1 cellular context compared by ENCODE assay signal in the genomic region with DNA sequence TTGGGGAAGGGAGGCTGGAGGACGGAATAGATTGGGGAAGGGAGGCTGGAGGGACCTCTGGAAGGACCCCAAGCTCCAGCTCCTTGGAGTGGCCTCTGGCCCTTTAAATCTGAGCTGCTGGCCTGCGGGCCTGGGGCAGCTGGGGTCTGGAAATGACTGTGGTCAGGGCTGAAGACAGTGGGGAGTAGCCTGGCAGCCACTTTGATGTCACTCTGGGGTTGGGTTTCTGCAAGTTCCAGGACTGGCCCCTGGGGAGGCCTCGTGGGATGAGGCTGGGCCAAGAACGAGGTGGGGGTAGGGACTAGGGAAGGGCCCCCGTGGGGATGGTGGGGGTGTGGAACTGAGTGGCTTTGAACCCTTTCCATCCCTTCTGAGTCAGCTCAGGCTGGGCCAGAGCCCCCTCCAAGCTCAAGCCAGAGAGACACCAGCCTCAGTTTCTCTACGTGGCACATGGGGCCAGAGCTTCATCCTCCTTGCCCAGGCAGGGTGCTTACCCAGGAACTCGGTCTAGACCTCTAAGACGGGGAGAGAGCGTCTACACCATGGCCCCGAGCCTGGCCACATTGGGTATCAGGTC.
TF ChIP-seq lines count a peak whose summit lies in the region.

No MANE protein-coding gene starts in this region.

TF ChIP-seq in HEK293, 187 proteins besides CTCF, POLR2A, EP300 and RAD21 (continued from another document):
- TF ChIP-seq, protein P1, sequence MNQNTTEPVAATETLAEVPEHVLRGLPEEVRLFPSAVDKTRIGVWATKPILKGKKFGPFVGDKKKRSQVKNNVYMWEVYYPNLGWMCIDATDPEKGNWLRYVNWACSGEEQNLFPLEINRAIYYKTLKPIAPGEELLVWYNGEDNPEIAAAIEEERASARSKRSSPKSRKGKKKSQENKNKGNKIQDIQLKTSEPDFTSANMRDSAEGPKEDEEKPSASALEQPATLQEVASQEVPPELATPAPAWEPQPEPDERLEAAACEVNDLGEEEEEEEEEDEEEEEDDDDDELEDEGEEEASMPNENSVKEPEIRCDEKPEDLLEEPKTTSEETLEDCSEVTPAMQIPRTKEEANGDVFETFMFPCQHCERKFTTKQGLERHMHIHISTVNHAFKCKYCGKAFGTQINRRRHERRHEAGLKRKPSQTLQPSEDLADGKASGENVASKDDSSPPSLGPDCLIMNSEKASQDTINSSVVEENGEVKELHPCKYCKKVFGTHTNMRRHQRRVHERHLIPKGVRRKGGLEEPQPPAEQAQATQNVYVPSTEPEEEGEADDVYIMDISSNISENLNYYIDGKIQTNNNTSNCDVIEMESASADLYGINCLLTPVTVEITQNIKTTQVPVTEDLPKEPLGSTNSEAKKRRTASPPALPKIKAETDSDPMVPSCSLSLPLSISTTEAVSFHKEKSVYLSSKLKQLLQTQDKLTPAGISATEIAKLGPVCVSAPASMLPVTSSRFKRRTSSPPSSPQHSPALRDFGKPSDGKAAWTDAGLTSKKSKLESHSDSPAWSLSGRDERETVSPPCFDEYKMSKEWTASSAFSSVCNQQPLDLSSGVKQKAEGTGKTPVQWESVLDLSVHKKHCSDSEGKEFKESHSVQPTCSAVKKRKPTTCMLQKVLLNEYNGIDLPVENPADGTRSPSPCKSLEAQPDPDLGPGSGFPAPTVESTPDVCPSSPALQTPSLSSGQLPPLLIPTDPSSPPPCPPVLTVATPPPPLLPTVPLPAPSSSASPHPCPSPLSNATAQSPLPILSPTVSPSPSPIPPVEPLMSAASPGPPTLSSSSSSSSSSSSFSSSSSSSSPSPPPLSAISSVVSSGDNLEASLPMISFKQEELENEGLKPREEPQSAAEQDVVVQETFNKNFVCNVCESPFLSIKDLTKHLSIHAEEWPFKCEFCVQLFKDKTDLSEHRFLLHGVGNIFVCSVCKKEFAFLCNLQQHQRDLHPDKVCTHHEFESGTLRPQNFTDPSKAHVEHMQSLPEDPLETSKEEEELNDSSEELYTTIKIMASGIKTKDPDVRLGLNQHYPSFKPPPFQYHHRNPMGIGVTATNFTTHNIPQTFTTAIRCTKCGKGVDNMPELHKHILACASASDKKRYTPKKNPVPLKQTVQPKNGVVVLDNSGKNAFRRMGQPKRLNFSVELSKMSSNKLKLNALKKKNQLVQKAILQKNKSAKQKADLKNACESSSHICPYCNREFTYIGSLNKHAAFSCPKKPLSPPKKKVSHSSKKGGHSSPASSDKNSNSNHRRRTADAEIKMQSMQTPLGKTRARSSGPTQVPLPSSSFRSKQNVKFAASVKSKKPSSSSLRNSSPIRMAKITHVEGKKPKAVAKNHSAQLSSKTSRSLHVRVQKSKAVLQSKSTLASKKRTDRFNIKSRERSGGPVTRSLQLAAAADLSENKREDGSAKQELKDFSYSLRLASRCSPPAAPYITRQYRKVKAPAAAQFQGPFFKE (tag by site-specific recombination; IDR thresholded peaks at IDR 0.05; ENCODE audit: borderline replicate concordance), result no peak
- TF ChIP-seq ZIC2 (tag by site-specific recombination; IDR thresholded peaks at IDR 0.05) (peak; percentile 88), GLIS1 (tag by site-specific recombination; IDR thresholded peaks at IDR 0.05) (peak; percentile 58)
- TF ChIP-seq, protein P2, sequence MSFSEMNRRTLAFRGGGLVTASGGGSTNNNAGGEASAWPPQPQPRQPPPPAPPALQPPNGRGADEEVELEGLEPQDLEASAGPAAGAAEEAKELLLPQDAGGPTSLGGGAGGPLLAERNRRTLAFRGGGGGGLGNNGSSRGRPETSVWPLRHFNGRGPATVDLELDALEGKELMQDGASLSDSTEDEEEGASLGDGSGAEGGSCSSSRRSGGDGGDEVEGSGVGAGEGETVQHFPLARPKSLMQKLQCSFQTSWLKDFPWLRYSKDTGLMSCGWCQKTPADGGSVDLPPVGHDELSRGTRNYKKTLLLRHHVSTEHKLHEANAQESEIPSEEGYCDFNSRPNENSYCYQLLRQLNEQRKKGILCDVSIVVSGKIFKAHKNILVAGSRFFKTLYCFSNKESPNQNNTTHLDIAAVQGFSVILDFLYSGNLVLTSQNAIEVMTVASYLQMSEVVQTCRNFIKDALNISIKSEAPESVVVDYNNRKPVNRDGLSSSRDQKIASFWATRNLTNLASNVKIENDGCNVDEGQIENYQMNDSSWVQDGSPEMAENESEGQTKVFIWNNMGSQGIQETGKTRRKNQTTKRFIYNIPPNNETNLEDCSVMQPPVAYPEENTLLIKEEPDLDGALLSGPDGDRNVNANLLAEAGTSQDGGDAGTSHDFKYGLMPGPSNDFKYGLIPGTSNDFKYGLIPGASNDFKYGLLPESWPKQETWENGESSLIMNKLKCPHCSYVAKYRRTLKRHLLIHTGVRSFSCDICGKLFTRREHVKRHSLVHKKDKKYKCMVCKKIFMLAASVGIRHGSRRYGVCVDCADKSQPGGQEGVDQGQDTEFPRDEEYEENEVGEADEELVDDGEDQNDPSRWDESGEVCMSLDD (tag by site-specific recombination; IDR thresholded peaks at IDR 0.05), result no peak
- TF ChIP-seq, protein P3, sequence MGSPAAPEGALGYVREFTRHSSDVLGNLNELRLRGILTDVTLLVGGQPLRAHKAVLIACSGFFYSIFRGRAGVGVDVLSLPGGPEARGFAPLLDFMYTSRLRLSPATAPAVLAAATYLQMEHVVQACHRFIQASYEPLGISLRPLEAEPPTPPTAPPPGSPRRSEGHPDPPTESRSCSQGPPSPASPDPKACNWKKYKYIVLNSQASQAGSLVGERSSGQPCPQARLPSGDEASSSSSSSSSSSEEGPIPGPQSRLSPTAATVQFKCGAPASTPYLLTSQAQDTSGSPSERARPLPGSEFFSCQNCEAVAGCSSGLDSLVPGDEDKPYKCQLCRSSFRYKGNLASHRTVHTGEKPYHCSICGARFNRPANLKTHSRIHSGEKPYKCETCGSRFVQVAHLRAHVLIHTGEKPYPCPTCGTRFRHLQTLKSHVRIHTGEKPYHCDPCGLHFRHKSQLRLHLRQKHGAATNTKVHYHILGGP (tag by site-specific recombination; IDR thresholded peaks at IDR 0.05), result no peak
